8 cellular contexts compared by ENCODE assay signal in the genomic region with DNA sequence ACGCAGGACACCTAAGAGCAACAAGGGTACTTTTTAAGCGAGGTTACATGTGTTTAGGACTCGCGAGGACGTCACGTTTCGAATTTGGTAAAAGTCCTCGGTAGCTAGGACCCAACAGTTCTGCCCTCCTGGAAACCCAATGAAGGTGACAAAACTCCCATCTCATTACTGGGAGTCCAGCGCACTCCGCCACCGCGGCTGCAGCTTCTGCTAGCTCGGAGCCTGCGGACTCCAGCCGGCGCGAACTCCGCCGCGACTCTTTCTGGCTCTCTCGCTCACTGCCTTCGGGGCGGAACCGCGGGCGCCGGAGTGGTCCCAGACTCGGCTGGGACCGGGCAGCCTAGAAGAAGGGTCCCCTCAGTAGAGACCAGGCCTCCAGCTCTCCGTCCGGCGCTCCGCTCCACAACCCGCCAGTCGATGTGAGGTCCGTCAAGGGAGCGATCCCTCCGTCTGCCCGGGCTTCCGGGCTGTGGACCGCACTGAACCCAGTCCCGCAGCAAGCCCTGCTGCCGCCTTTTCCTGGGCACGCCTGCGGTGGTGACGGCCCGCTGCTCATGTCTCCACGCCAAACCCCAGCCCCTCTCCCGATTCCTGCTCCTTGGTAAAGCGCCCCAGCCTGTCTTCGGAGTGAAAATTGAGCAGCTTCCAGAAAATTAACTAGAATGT. TPM values are rescaled to one million over a fixed set of nuclear protein-coding genes. Genes with fewer than 3 reads are reported as not detected.
A peak's percentile ranks its signal among the peaks of the same experiment; 100 is the strongest.
DNase-seq lines count a peak whose midpoint lies in the region; ATAC-seq lines count a peak whose summit lies in the region.

No MANE protein-coding gene starts in this region.

- H3K9ac ChIP-seq in ES-I3 (ENCODE audit: low read depth, low read length): peak overlapping the region; percentile 41; the same call in 1 of the 2 replicates

- peak; percentile 40 to 48 for DNase-seq in activated T-cell treated with anti-CD3 and anti-CD28 coated beads, Interleukin-2, amount 50 U/mL, for 48 hours
- peak; percentile 71 for DNase-seq in left ventricle myocardium superior
- peak; percentile 87 for DNase-seq in retina
- no peak for DNase-seq in head of caudate nucleus

- ATAC-seq in left ventricle myocardium superior (peak; percentile 15), GM18870 (IDR thresholded peaks at IDR 0.05; ENCODE audit: unreplicated experiment) (no peak), HG02678 (IDR thresholded peaks at IDR 0.05; ENCODE audit: unreplicated experiment) (no peak), HG03442 (IDR thresholded peaks at IDR 0.05; ENCODE audit: unreplicated experiment) (no peak)

- H3K4me1 ChIP-seq in ES-I3 (ENCODE audit: insufficient read depth, low read length): peaks cover 17% of the 10 kb centered on the region

- intact Hi-C loops in left ventricle myocardium superior (cut with micrococcal nuclease) (loop anchor here (5.0 kb wide), 1 partner anchor 501 kb away; no protein-coding TSS in a partner anchor), head of caudate nucleus (cut with DNase I) (loop anchor here (5.0 kb wide), 1 partner anchor 609 kb away; no protein-coding TSS in a partner anchor)

- no peaks in the 10 kb centered on the region for H3K36me3 ChIP-seq in ES-I3 (ENCODE audit: insufficient read depth, low read length)

- no peaks in the 10 kb centered on the region; the same call in 1 of the 2 replicates for H3K9me3 ChIP-seq in ES-I3 (ENCODE audit: control insufficient read depth, insufficient read depth, low read length)

RNA-seq across cellular contexts. Expression of gene OSR1, which starts 3.0 kb away (rescaled TPM):
- 8.0 TPM for total RNA-seq in left ventricle myocardium superior

Comparison
In these comparisons a context has a peak if more than half of its experiments do, and no peak if none do; other contexts are left out.
1. DNase-seq: peak in activated T-cell treated with anti-CD3 and anti-CD28 coated beads, Interleukin-2, amount 50 U/mL, for 48 hours (2 of 2), left ventricle myocardium superior (single experiment) and retina (single experiment); none in head of caudate nucleus (0 of 42).